ENCODE assay signal across 2 cellular contexts in genomic region chr15:79872358-79873017, GRCh38.
TF ChIP-seq lines count a peak whose summit lies in the region.

No MANE protein-coding gene starts in this region.

TF ChIP-seq in GM23338, 12 proteins besides CTCF, POLR2A, EP300 and RAD21:
- no peak for TF ChIP-seq ETS1 (IDR thresholded peaks at IDR 0.05)
- no peak for TF ChIP-seq CREB1 (CRISPR knock-in tag; IDR thresholded peaks at IDR 0.05; ENCODE audit: low read depth)
- TF ChIP-seq STAT1 (IDR thresholded peaks at IDR 0.05; ENCODE audit: unreplicated experiment): no peak
- TF ChIP-seq ZNF114 (CRISPR knock-in tag; IDR thresholded peaks at IDR 0.05): no peak
- no peak for TF ChIP-seq ZNF331 (CRISPR knock-in tag; IDR thresholded peaks at IDR 0.05; ENCODE audit: low read depth)
- TF ChIP-seq NANOG (IDR thresholded peaks at IDR 0.05; ENCODE audit: borderline replicate concordance): no peak
- TF ChIP-seq EZH2phosphoT487 (IDR thresholded peaks at IDR 0.05; ENCODE audit: unreplicated experiment): no peak
- no peak for TF ChIP-seq REST (IDR thresholded peaks at IDR 0.05; ENCODE audit: unreplicated experiment)
- no peak for TF ChIP-seq ZNF462 (CRISPR knock-in tag; IDR thresholded peaks at IDR 0.05)
- no peak for TF ChIP-seq EZH2 (IDR thresholded peaks at IDR 0.05; ENCODE audit: low read depth, unreplicated experiment)
- no peak for TF ChIP-seq POLR2AphosphoS5 (IDR thresholded peaks at IDR 0.05; ENCODE audit: low read depth)
- TF ChIP-seq JUNB (IDR thresholded peaks at IDR 0.05; ENCODE audit: unreplicated experiment): no peak

TF ChIP-seq in GM12878, 131 proteins besides CTCF, POLR2A, EP300 and RAD21 (continued from another document):
- TF ChIP-seq PRDM15 (CRISPR knock-in tag; IDR thresholded peaks at IDR 0.05) (no peak), PML (IDR thresholded peaks at IDR 0.05; ENCODE audit: low read length) (no peak), NR2C2 (IDR thresholded peaks at IDR 0.05; ENCODE audit: borderline replicate concordance, control insufficient read depth, insufficient read length, low read depth) (no peak), BCL3 (IDR thresholded peaks at IDR 0.05; ENCODE audit: borderline replicate concordance, insufficient read depth, low read depth, low read length, poor library complexity, severe bottlenecking) (no peak), NRF1 (conservative IDR thresholded peaks at IDR 0.05; ENCODE audit: low read depth, low read length) (no peak), STAT3 (IDR thresholded peaks at IDR 0.05; ENCODE audit: low read depth, low read length) (no peak), RFX5 (IDR thresholded peaks at IDR 0.05; ENCODE audit: low read depth, low read length) (no peak), WRNIP1 (IDR thresholded peaks at IDR 0.05; ENCODE audit: borderline replicate concordance, low read depth, low read length) (no peak), FOS (IDR thresholded peaks at IDR 0.05; ENCODE audit: borderline replicate concordance, extremely low read depth, insufficient read length) (no peak), MEF2A (IDR thresholded peaks at IDR 0.05; ENCODE audit: insufficient read depth, low read depth, low read length) (no peak), TBL1XR1 (IDR thresholded peaks at IDR 0.05; ENCODE audit: low read depth, low read length) (no peak), E4F1 (IDR thresholded peaks at IDR 0.05; ENCODE audit: borderline replicate concordance, partially characterized antibody) (no peak), SIN3A (IDR thresholded peaks at IDR 0.05; ENCODE audit: low read depth, low read length) (no peak), USF1 (IDR thresholded peaks at IDR 0.05; ENCODE audit: borderline replicate concordance, extremely low read length, insufficient read depth, low read depth, low read length) (no peak), MYB (IDR thresholded peaks at IDR 0.05; ENCODE audit: borderline replicate concordance, low read depth, low read length) (no peak), ATF3 (IDR thresholded peaks at IDR 0.05; ENCODE audit: borderline replicate concordance, extremely low read depth, low read depth, low read length) (no peak), NBN (IDR thresholded peaks at IDR 0.05) (no peak)
